Comparison of ENCODE assay signal across 1 cellular context in genomic region chr3:184230603-184231528, GRCh38.
TF ChIP-seq lines count a peak whose summit lies in the region.

No MANE protein-coding gene starts in this region.

TF ChIP-seq in IMR-90, 13 proteins besides CTCF, POLR2A, EP300 and RAD21:
- TF ChIP-seq BHLHE40 (IDR thresholded peaks at IDR 0.05; ENCODE audit: low read depth, low read length) (no peak), ELK1 (IDR thresholded peaks at IDR 0.05; ENCODE audit: borderline replicate concordance, low read depth, low read length) (no peak), FOS (IDR thresholded peaks at IDR 0.05; ENCODE audit: low read depth, low read length) (no peak), MAFK (IDR thresholded peaks at IDR 0.05; ENCODE audit: low read depth, low read length) (no peak), SMC3 (IDR thresholded peaks at IDR 0.05; ENCODE audit: low read depth, low read length) (no peak), MAZ (IDR thresholded peaks at IDR 0.05; ENCODE audit: borderline replicate concordance, low read depth, low read length) (no peak), CHD1 (IDR thresholded peaks at IDR 0.05; ENCODE audit: low read depth, low read length) (no peak), NFE2L2 (IDR thresholded peaks at IDR 0.05; ENCODE audit: low read depth, low read length) (no peak), CEBPB (IDR thresholded peaks at IDR 0.05; ENCODE audit: low read depth, low read length) (no peak), RCOR1 (IDR thresholded peaks at IDR 0.05; ENCODE audit: insufficient replicate concordance, low read length) (no peak), RFX5 (IDR thresholded peaks at IDR 0.05; ENCODE audit: low read depth, low read length) (no peak), USF2 (IDR thresholded peaks at IDR 0.05; ENCODE audit: low read depth, low read length) (no peak), MXI1 (IDR thresholded peaks at IDR 0.05; ENCODE audit: borderline replicate concordance, low read depth, low read length) (no peak)
